Comparison of ENCODE assay signal across 26 cellular contexts in genomic region chr20:63073738-63074065, GRCh38.
"Had no signal": no experiment of that assay in that cellular context is flagged by ENCODE, and none has a peak within 500 bp of the region (broad histone marks: within the 10 kb centered on the region; RNA-seq: fewer than 3 reads in every experiment).

No MANE protein-coding gene starts in this region.

- ATAC-seq: activated CD4-positive, alpha-beta T cell treated with anti-CD3 and anti-CD28 coated beads for 36 hours; activated CD8-positive, alpha-beta T cell treated with anti-CD3 and anti-CD28 coated beads, Interleukin-2, amount 10 ng/mL, durations not matched to agents 7 days and 5 days; effector memory CD8-positive, alpha-beta T cell; gastroesophageal sphincter; heart right ventricle; mucosa of descending colon; psoas muscle; stimulated activated naive CD8-positive, alpha-beta T cell treated with anti-CD3 and anti-CD28 coated beads, Interleukin-15, Interleukin-2, amounts not matched to agents 100 U/mL and 50 U/mL, for 24 hours; T-cell had no signal

- H3K27ac Mint-ChIP-seq: activated CD4-positive, alpha-beta T cell treated with anti-CD3 and anti-CD28 coated beads for 36 hours; activated CD8-positive, alpha-beta T cell treated with anti-CD3 and anti-CD28 coated beads, Interleukin-2, amount 10 ng/mL, durations not matched to agents 7 days and 5 days; effector memory CD8-positive, alpha-beta T cell; nephron progenitor cell; T-cell; T-helper 2 cell treated with Interferon-gamma antibody and Interleukin-4, amounts not matched to agents 5 μg/mL and 100 μg/mL, for 36 hours; type B pancreatic cell had no signal

- FAIRE-seq: astrocyte had no signal

- H3K9me3 Mint-ChIP-seq: type B pancreatic cell had no signal

- H3K36me3 ChIP-seq: brain microvascular endothelial cell, gastroesophageal sphincter, heart right ventricle, neutrophil, ovary, vagina had no signal

- H3K4me1 ChIP-seq: psoas muscle, vagina had no signal

- H3K27me3 ChIP-seq: ovary, testis had no signal

- H3K4me3 ChIP-seq: gastroesophageal sphincter, heart right ventricle, lung, mucosa of descending colon, ovary, psoas muscle, testis, vagina had no signal

- H3K4me1 Mint-ChIP-seq: nephron progenitor cell had no signal

- DNase-seq: activated CD4-positive, alpha-beta T cell treated with anti-CD3 and anti-CD28 coated beads for 36 hours; activated CD4-positive, CD25-positive, alpha-beta regulatory T cell; activated CD8-positive, alpha-beta T cell treated with anti-CD3 and anti-CD28 coated beads, Interleukin-2, amount 10 ng/mL, durations not matched to agents 7 days and 5 days; activated gamma-delta T cell treated with Interleukin-2 at 50 U/mL for 16 hours; amniotic stem cell; brain microvascular endothelial cell; caudate nucleus; cortex of kidney; effector memory CD8-positive, alpha-beta T cell; erythroblast; nephron progenitor cell; stimulated activated CD4-positive, alpha-beta T cell treated with anti-CD3 and anti-CD28 coated beads, Interleukin-4, amount 100 ng/mL, for 1 hour; stimulated activated naive CD8-positive, alpha-beta T cell treated with anti-CD3 and anti-CD28 coated beads, Interleukin-15, Interleukin-2, amounts not matched to agents 100 U/mL and 50 U/mL, for 24 hours; testis had no signal

- H3K36me3 Mint-ChIP-seq: type B pancreatic cell had no signal

- H3K27ac ChIP-seq: brain microvascular endothelial cell, gastroesophageal sphincter, heart right ventricle, neutrophil, ovary, psoas muscle, testis, vagina had no signal

- H3K9me3 ChIP-seq: neutrophil, testis, vagina had no signal

- H3K4me3 Mint-ChIP-seq: activated CD4-positive, alpha-beta T cell treated with anti-CD3 and anti-CD28 coated beads for 36 hours; activated CD8-positive, alpha-beta T cell treated with anti-CD3 and anti-CD28 coated beads, Interleukin-2, amount 10 ng/mL, durations not matched to agents 7 days and 5 days; nephron progenitor cell; T-helper 2 cell treated with Interferon-gamma antibody and Interleukin-4, amounts not matched to agents 5 μg/mL and 100 μg/mL, for 36 hours; type B pancreatic cell had no signal
